In genomic region chr3:149441662-149442442, GRCh38 we compare ENCODE assay signal across 20 cellular contexts. TPM values are rescaled to one million over a fixed set of nuclear protein-coding genes. Genes with fewer than 3 reads are reported as not detected.
"Had no signal": no experiment of that assay in that cellular context is flagged by ENCODE, and none has a peak within 500 bp of the region (broad histone marks: within the 10 kb centered on the region; RNA-seq: fewer than 3 reads in every experiment).

No MANE protein-coding gene starts in this region.

- H3K4me3 ChIP-seq: dorsolateral prefrontal cortex, left lung, ovary, tibial artery had no signal

- FAIRE-seq: bronchial epithelial cell, endometrium had no signal

- H3K27ac ChIP-seq: dorsolateral prefrontal cortex, foreskin keratinocyte, ovary, tibial artery had no signal

- DNase-seq: activated CD4-positive, alpha-beta T cell treated with anti-CD3 and anti-CD28 coated beads for 48 hours; activated CD8-positive, alpha-beta memory T cell treated with anti-CD3 and anti-CD28 coated beads, Interleukin-2, amount 50 U/mL, for 48 hours; activated CD8-positive, alpha-beta T cell treated with anti-CD3 and anti-CD28 coated beads, Interleukin-2, amount 10 ng/mL, durations not matched to agents 7 days and 5 days; activated naive CD8-positive, alpha-beta T cell treated with anti-CD3 and anti-CD28 coated beads, Interleukin-2, amount 10 ng/mL, durations not matched to agents 7 days and 5 days; anterior cingulate cortex; dorsolateral prefrontal cortex; foreskin keratinocyte; head of caudate nucleus; islet precursor cell; left lung; ovary; T-helper 17 cell; tibial artery had no signal

- ATAC-seq: activated CD8-positive, alpha-beta T cell treated with anti-CD3 and anti-CD28 coated beads, Interleukin-2, amount 10 ng/mL, durations not matched to agents 7 days and 5 days; T-helper 17 cell; WTC11 had no signal

- H3K9me3 ChIP-seq: left lung, ovary, tibial artery had no signal

- H3K27me3 ChIP-seq: foreskin keratinocyte, left lung, ovary, tibial artery had no signal

- H3K36me3 ChIP-seq: left lung, ovary, tibial artery had no signal

RNA-seq across cellular contexts. Expression of gene TM4SF4, which starts 32.6 kb away (rescaled TPM):
- total RNA-seq: activated CD8-positive, alpha-beta T cell treated with anti-CD3 and anti-CD28 coated beads, Interleukin-2, amount 10 ng/mL, durations not matched to agents 7 days and 5 days; activated naive CD8-positive, alpha-beta T cell treated with anti-CD3 and anti-CD28 coated beads, Interleukin-2, amount 10 ng/mL, durations not matched to agents 7 days and 5 days; bronchial epithelial cell; chondrocyte; dorsolateral prefrontal cortex; esophagus mucosa; foreskin keratinocyte; neural crest cell; skeletal muscle tissue; T-helper 17 cell had no signal
- polyA plus RNA-seq: foreskin keratinocyte had no signal
